Comparison of ENCODE assay signal across 12 cellular contexts in the genomic region with DNA sequence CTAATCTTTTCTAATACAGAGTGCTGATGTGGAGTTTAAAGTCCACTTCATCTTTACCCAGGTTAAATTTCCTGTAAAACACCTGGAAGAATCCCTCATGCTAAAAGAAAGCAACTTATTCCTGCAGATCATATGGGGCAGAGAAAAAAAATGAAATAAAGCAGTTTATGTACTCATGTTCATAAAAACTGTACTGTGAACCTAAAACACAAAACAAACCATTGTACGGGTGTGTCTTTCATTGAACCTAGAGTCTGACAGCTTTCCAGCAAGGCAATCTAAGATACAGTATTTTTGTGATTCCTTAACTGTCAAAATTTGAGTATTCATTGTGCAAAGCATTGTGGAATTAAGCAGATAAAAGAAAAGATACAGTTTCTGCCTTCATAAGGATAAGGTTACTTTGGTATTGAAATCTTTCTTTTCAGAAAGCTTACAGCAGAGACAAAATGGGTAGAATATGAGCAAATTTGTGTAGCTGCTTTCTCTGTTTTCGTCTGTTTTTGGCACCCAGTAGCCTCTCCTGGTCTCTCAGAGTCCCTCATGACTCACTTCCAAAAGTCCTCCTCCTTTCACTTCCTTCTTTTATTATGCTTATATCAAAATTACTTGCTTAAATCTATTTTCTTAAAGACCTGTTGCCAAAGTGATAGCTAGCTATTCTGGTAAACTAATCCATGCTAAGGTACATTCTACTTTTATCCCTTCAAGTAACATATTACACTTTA.
DNase-seq lines count a peak whose midpoint lies in the region; ATAC-seq and TF ChIP-seq lines count a peak whose summit lies in the region.
"Had no signal": no experiment of that assay in that cellular context is flagged by ENCODE, and none has a peak within 500 bp of the region (broad histone marks: within the 10 kb centered on the region; RNA-seq: fewer than 3 reads in every experiment).

No MANE protein-coding gene starts in this region.

- H4K20me1 ChIP-seq in MM.1S (ENCODE audit: insufficient read depth, low read length): no peaks in the 10 kb centered on the region

- H3K4me1 ChIP-seq in MM.1S (ENCODE audit: low read length): 0 out of 2 replicates have a peak, but pooled peaks cover 5% of the 10 kb centered on the region

- H3K9ac ChIP-seq in MM.1S (ENCODE audit: low read length): no peak overlapping the region

- no peaks in the 10 kb centered on the region for H3K79me2 ChIP-seq in MM.1S (ENCODE audit: low read length)

- no peak overlapping the region for H3K27ac ChIP-seq in MM.1S (ENCODE audit: low read length)
- H3K27ac ChIP-seq in RWPE1: no peak overlapping the region

- POLR2A ChIA-PET in RWPE1 (lab: Yijun Ruan, JAX; ENCODE audit: low non-redundant PET): no interaction called here

- no peak overlapping the region for H2AFZ ChIP-seq in MM.1S (ENCODE audit: low read length)

- H3K27me3 ChIP-seq in MM.1S (replicated peaks; ENCODE audit: insufficient read depth, low read length): no peaks in the 10 kb centered on the region

- TF ChIP-seq CTCF in MM.1S (IDR thresholded peaks at IDR 0.05; ENCODE audit: low read length) (no peak), RWPE1 (conservative IDR thresholded peaks at IDR 0.05; ENCODE audit: low read depth) (no peak)

- no peaks in the 10 kb centered on the region for H3K9me2 ChIP-seq in MM.1S (replicated peaks; ENCODE audit: insufficient read depth, low read length)

- H3K36me3 ChIP-seq in MM.1S (replicated peaks; ENCODE audit: insufficient read depth, low read length): no peaks in the 10 kb centered on the region

- no peaks in the 10 kb centered on the region for H3F3A ChIP-seq in MM.1S (ENCODE audit: insufficient read depth, low read length)

- CTCF ChIA-PET in RWPE1 (lab: Yijun Ruan, JAX): no interaction called here

- H3K9me3 ChIP-seq in MM.1S (replicated peaks; ENCODE audit: insufficient read depth, low read length): no peaks in the 10 kb centered on the region

- DNase-seq in EH (ENCODE audit: low read depth) (peak; percentile 51), MM.1S (no peak), fibroblast of peridontal ligament (ENCODE audit: extremely low read depth) (peak; percentile 53), RWPE1 (ENCODE audit: low spot score) (no peak), DMS79 (lab: John Stamatoyannopoulos, UW) (no peak), NCI-H1417 treated with DMSO at 0.1 percent for 48 hours (lab: John Stamatoyannopoulos, UW) (no peak), islet precursor cell (no peak)
- DNase-seq: activated CD8-positive, alpha-beta memory T cell treated with anti-CD3 and anti-CD28 coated beads, Interleukin-2, amount 50 U/mL, for 4 hours; erythroblast; stimulated activated CD4-positive, alpha-beta T cell treated with anti-CD3 and anti-CD28 coated beads, Interleukin-4, amount 100 ng/mL, for 1 hour; T-helper 17 cell had no signal

- H3K4me3 ChIP-seq in MM.1S (ENCODE audit: low read length): no peak overlapping the region

- 0 out of 2 replicates have a peak overlapping the region, but pooled peaks have one; percentile 5 for H3K4me2 ChIP-seq in MM.1S (ENCODE audit: low read depth, low read length)

- ATAC-seq in GM21526 (IDR thresholded peaks at IDR 0.05; ENCODE audit: low FRiP score, unreplicated experiment): peak; percentile 61
- ATAC-seq: T-helper 17 cell had no signal

Comparison
In these comparisons a context has a peak if more than half of its experiments do, and no peak if none do; other contexts are left out.
1. DNase-seq: peak in EH (single experiment) and fibroblast of peridontal ligament (single experiment); none in MM.1S (single experiment), RWPE1 (single experiment), DMS79 (single experiment), NCI-H1417 treated with DMSO at 0.1 percent for 48 hours (single experiment) and islet precursor cell (single experiment).